In genomic region chr1:235617808-235618207, GRCh38 we compare ENCODE assay signal across 1 cellular context.
TF ChIP-seq lines count a peak whose summit lies in the region.

No MANE protein-coding gene starts in this region.

TF ChIP-seq in HCT116, 20 proteins besides CTCF, POLR2A, EP300 and RAD21 (continued from another document):
- TF ChIP-seq MAX (IDR thresholded peaks at IDR 0.05) (no peak), CEBPB (IDR thresholded peaks at IDR 0.05; ENCODE audit: low read depth) (no peak), SP1 (IDR thresholded peaks at IDR 0.05; ENCODE audit: low read depth) (no peak), FOSL1 (IDR thresholded peaks at IDR 0.05; ENCODE audit: low read depth) (no peak)
